Comparison of ENCODE assay signal across 22 cellular contexts in the genomic region with DNA sequence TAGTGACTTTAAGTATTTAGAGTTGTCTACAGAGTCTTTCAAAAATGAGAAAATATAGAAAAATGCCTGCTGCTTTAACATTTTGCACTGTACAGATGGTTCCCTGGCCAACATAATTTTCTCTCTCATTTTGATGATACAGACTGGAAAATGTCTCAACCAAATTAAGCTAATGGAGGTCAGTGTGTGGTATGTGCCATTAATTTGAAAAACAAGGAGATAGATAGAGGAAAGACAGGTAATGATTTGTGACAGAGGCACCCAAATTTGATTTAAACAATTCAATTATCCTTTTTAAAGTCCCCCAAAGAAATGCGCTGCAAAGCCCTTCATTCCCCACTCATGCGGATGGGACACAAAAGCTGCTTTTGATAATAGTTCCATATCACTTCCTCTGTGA.
DNase-seq lines count a peak whose midpoint lies in the region; ATAC-seq, FAIRE-seq and TF ChIP-seq lines count a peak whose summit lies in the region.
"Had no signal": no experiment of that assay in that cellular context is flagged by ENCODE, and none has a peak within 500 bp of the region (broad histone marks: within the 10 kb centered on the region; RNA-seq: fewer than 3 reads in every experiment).

No MANE protein-coding gene starts in this region.

- H3K36me3 ChIP-seq in BE2C: no peaks in the 10 kb centered on the region
- no peaks in the 10 kb centered on the region for H3K36me3 ChIP-seq in SK-N-SH (replicated peaks in 1 of 2; ENCODE audit: control insufficient read depth in 1 of 2, insufficient read depth in 2 of 2, low read length in 1 of 2)
- H3K36me3 ChIP-seq in H1 (ENCODE audit: control insufficient read depth in 2 of 4, insufficient read depth in 4 of 4, low read length in 3 of 4): no peaks in the 10 kb centered on the region; a peak in 1 of 8 replicates
- no peaks in the 10 kb centered on the region for H3K36me3 ChIP-seq in small intestine (ENCODE audit: control insufficient read depth in 2 of 2, insufficient read depth in 2 of 2, low read length in 2 of 2)

- H2BK20ac ChIP-seq in H1 (ENCODE audit: low read length): no peak overlapping the region

- no peaks in the 10 kb centered on the region for H3F3A ChIP-seq in SK-N-SH (replicated peaks; ENCODE audit: insufficient read depth)

- H3K4me1 ChIP-seq in BE2C: peaks cover 24% of the 10 kb centered on the region
- H3K4me1 ChIP-seq in SK-N-SH (ENCODE audit: control insufficient read depth in 1 of 2, insufficient read depth in 2 of 2, low read depth in 1 of 2, low read length in 1 of 2): peaks cover 0 to 14% of the 10 kb centered on the region in 2 experiments; a peak in 2 of 4 replicates
- peaks cover 0 to 3% (median 0%) of the 10 kb centered on the region in 4 experiments; a peak in 1 of 7 replicates for H3K4me1 ChIP-seq in H1 (replicated peaks in 1 of 4; ENCODE audit: control insufficient read depth in 3 of 4, insufficient read depth in 4 of 4, low read length in 3 of 4)
- peaks cover 0 to 4% of the 10 kb centered on the region in 2 donors for H3K4me1 ChIP-seq in small intestine (ENCODE audit: control insufficient read depth in 2 of 2, insufficient read depth in 1 of 2, low read depth in 1 of 2, low read length in 1 of 2)
- H3K4me1 ChIP-seq: A549 had no signal

- H3K4me2 ChIP-seq in SK-N-SH (no peak overlapping the region), H1 (ENCODE audit: insufficient read depth in 1 of 2, low read depth in 2 of 2, low read length in 2 of 2) (no peak overlapping the region)
- H3K4me2 ChIP-seq: A549 had no signal

- H3K27ac ChIP-seq in SK-N-SH (ENCODE audit: low read depth in 2 of 2, low read length in 1 of 2) (peak overlapping the region in 1 of 2 experiments; percentile 92; a peak in 2 of 4 replicates), H1 (ENCODE audit: low read depth, low read length) (no peak overlapping the region), small intestine (ENCODE audit: low read depth in 1 of 2, low read length in 1 of 2) (no peak overlapping the region)
- H3K27ac ChIP-seq: A549 had no signal

- H2BK120ac ChIP-seq in H1 (replicated peaks; ENCODE audit: low read depth, low read length): no peak overlapping the region

- POLR2A ChIA-PET in SK-N-SH (lab: Yijun Ruan, JAX) (no interaction called here), H1 (lab: Charles Lee; ENCODE audit: partially characterized antibody) (no interaction called here)

- H3K4ac ChIP-seq in H1 (replicated peaks; ENCODE audit: insufficient read length, low read depth, low read length): no peak overlapping the region

- H2AK5ac ChIP-seq in H1 (ENCODE audit: low read depth, low read length): no peak overlapping the region

- H3K9me3 ChIP-seq in BE2C (no peaks in the 10 kb centered on the region; the same call in 1 of the 2 replicates), SK-N-SH (no peaks in the 10 kb centered on the region), H1 (ENCODE audit: insufficient read depth in 2 of 2, low read depth in 1 of 2, low read length in 1 of 2) (no peaks in the 10 kb centered on the region), small intestine (ENCODE audit: control insufficient read depth, low read depth) (no peaks in the 10 kb centered on the region)
- H3K9me3 ChIP-seq: A549 had no signal

- no peaks in the 10 kb centered on the region for H4K20me1 ChIP-seq in SK-N-SH (ENCODE audit: insufficient read depth)
- no peaks in the 10 kb centered on the region for H4K20me1 ChIP-seq in H1 (replicated peaks in 1 of 2; ENCODE audit: control insufficient read depth in 1 of 2, insufficient read depth in 2 of 2, low read length in 2 of 2)

- no peaks in the 10 kb centered on the region for H3K9me2 ChIP-seq in SK-N-SH

- H3K4me3 ChIP-seq in BE2C (ENCODE audit: low read depth, low read length) (no peak overlapping the region), SK-N-SH (ENCODE audit: low read depth in 2 of 2, low read length in 1 of 2) (no peak overlapping the region), H1 (ENCODE audit: extremely low read depth in 1 of 4, insufficient read depth in 2 of 4, low read depth in 3 of 4, low read length in 4 of 4) (no peak overlapping the region), small intestine (ENCODE audit: low read depth in 1 of 2, low read length in 2 of 2) (no peak overlapping the region)
- H3K4me3 ChIP-seq: A549 had no signal

- TF ChIP-seq RAD21 in SK-N-SH (IDR thresholded peaks at IDR 0.05; ENCODE audit: low read length) (0 out of 2 replicates have a peak, but pooled peaks have one; percentile 3), H1 (IDR thresholded peaks at IDR 0.05 in 1 of 2, conservative IDR thresholded peaks at IDR 0.05 in 1 of 2; ENCODE audit: low read depth in 2 of 2, low read length in 2 of 2) (no peak)

- no peak for ATAC-seq in left cardiac atrium
- ATAC-seq: A549, HCT116 had no signal

- H4K8ac ChIP-seq in H1 (ENCODE audit: extremely low read depth, insufficient read depth, low read length): no peak overlapping the region

- H2AFZ ChIP-seq in SK-N-SH (ENCODE audit: low read depth): no peak overlapping the region
- H2AFZ ChIP-seq in H1 (ENCODE audit: low read length): no peak overlapping the region

- TF ChIP-seq CTCF in BE2C (IDR thresholded peaks at IDR 0.05; ENCODE audit: low read depth, low read length): no peak
- no peak for TF ChIP-seq CTCF in SK-N-SH (IDR thresholded peaks at IDR 0.05)
- TF ChIP-seq CTCF in H1 (IDR thresholded peaks at IDR 0.05; ENCODE audit: control extremely low read depth in 1 of 3, insufficient read depth in 1 of 3, low read depth in 1 of 3, low read length in 3 of 3): no peak

- no peaks in the 10 kb centered on the region for H3K27me3 ChIP-seq in BE2C
- no peaks in the 10 kb centered on the region for H3K27me3 ChIP-seq in SK-N-SH (ENCODE audit: insufficient read depth)
- H3K27me3 ChIP-seq in H1 (replicated peaks in 1 of 4; ENCODE audit: control insufficient read depth in 3 of 4, extremely low read depth in 1 of 4, insufficient read depth in 3 of 4, low read length in 3 of 4): no peaks in the 10 kb centered on the region
- H3K27me3 ChIP-seq in small intestine (ENCODE audit: control insufficient read depth in 2 of 2, insufficient read depth in 2 of 2, low read length in 2 of 2): no peaks in the 10 kb centered on the region

- H3K79me1 ChIP-seq in H1 (ENCODE audit: low read depth, low read length): no peaks in the 10 kb centered on the region

- TF ChIP-seq POLR2A in GM12892 (IDR thresholded peaks at IDR 0.05; ENCODE audit: low read depth, low read length): no peak
- no peak for TF ChIP-seq POLR2A in H1 (IDR thresholded peaks at IDR 0.05; ENCODE audit: control extremely low read depth in 1 of 2, low read depth in 2 of 2, low read length in 2 of 2)

- DNase-seq in BE2C: peak; percentile 40
- DNase-seq in GM12892 (ENCODE audit: insufficient read length): no peak
- DNase-seq in SK-N-SH: peak; percentile 27
- DNase-seq in H1 (ENCODE audit: low read depth in 1 of 2, low spot score in 2 of 2): no peak
- no peak for DNase-seq in small intestine
- DNase-seq in RKO (ENCODE audit: low spot score): no peak
- DNase-seq in left cardiac atrium: no peak
- DNase-seq: 8988T; ACHN; AML-193; C1 segment of cervical spinal cord; Calu3; CD4-positive, alpha-beta memory T cell; COR-L47; DMS53; DMS79 treated with DMSO at 0.1 percent for 48 hours; GF-D8; GOT3; H7 had no signal

- H3K18ac ChIP-seq in H1 (ENCODE audit: extremely low read depth, low read length): no peak overlapping the region

- CTCF ChIA-PET in SK-N-SH (lab: Yijun Ruan, JAX): no interaction called here
- CTCF ChIA-PET in H1 (lab: Charles Lee; ENCODE audit: partially characterized antibody): no interaction called here

- no peak overlapping the region for H4K91ac ChIP-seq in H1 (replicated peaks; ENCODE audit: insufficient read length, low read length)

- intact Hi-C loops in left cardiac atrium (cut with DNase I): no loop called here

- no peak overlapping the region for H4K5ac ChIP-seq in H1 (ENCODE audit: insufficient read length, low read depth, low read length)

- peak in 1 of 2 experiments; percentile 86; a peak in 2 of 4 replicates for TF ChIP-seq EP300 in SK-N-SH (IDR thresholded peaks at IDR 0.05; ENCODE audit: borderline replicate concordance in 1 of 2, low read depth in 1 of 2, low read length in 1 of 2)
- TF ChIP-seq EP300 in H1 (IDR thresholded peaks at IDR 0.05; ENCODE audit: borderline replicate concordance in 1 of 2, low read depth in 2 of 2, low read length in 2 of 2): no peak

- H2BK5ac ChIP-seq in H1 (ENCODE audit: low read depth, low read length): no peak overlapping the region

- WGBS in SK-N-SH (ENCODE audit: low lambda C conversion rate): 42% methylated on average over 2 of the region's 2 CpGs
- 100% methylated on average over 2 of the region's 2 CpGs; no CpG with 5 or more reads in 1 of the 2 experiments for WGBS in H1 (ENCODE audit: extremely low coverage in 1 of 2, insufficient coverage in 1 of 2, insufficient read length in 1 of 2, insufficient replicate concordance in 2 of 2, low coverage in 1 of 2, low lambda C conversion rate in 2 of 2, missing lambda C conversion rate in 1 of 2), 2 experiments
- 91 to 98% (median 97%) methylated on average over 2 of the region's 2 CpGs for WGBS in small intestine, 3 donors

- no peak overlapping the region for H3K23ac ChIP-seq in H1 (ENCODE audit: insufficient read length)

- no peak overlapping the region for H2BK15ac ChIP-seq in H1 (ENCODE audit: low read length)

- H3K56ac ChIP-seq in H1 (replicated peaks; ENCODE audit: insufficient read length, low read depth, low read length): no peak overlapping the region

- H3K23me2 ChIP-seq in H1 (ENCODE audit: low read depth, low read length): no peaks in the 10 kb centered on the region

- H3K79me2 ChIP-seq in SK-N-SH (ENCODE audit: insufficient read depth) (no peaks in the 10 kb centered on the region), H1 (ENCODE audit: control insufficient read depth in 1 of 2, insufficient read depth in 2 of 2, low read length in 2 of 2) (no peaks in the 10 kb centered on the region; a peak in 1 of 4 replicates)

- H2BK12ac ChIP-seq in H1 (ENCODE audit: low read depth, low read length): no peak overlapping the region

- no peak overlapping the region for H3K14ac ChIP-seq in H1 (ENCODE audit: insufficient read length)

- FAIRE-seq in GM12892 (lab: Jason Lieb, UNC): peak; percentile 62
- FAIRE-seq in H1 (lab: Jason Lieb, UNC): peak; percentile 24
- no peak for FAIRE-seq in small intestine (lab: Jason Lieb, UNC)
- FAIRE-seq: A549, GM18507 had no signal

- H3K9ac ChIP-seq in SK-N-SH (no peak overlapping the region), H1 (replicated peaks in 1 of 4; ENCODE audit: extremely low read depth in 1 of 4, low read depth in 3 of 4, low read length in 3 of 4) (no peak overlapping the region)

TF ChIP-seq in H1, 55 proteins besides CTCF, POLR2A, EP300 and RAD21 (continues in another document):
- TF ChIP-seq CHD1 (IDR thresholded peaks at IDR 0.05; ENCODE audit: low read depth, low read length): no peak
- no peak for TF ChIP-seq RFX5 (IDR thresholded peaks at IDR 0.05; ENCODE audit: borderline replicate concordance, low read depth, low read length)
- TF ChIP-seq KDM5A (IDR thresholded peaks at IDR 0.05; ENCODE audit: low read length): no peak

Comparison
In these comparisons a context has a peak if more than half of its experiments do, and no peak if none do; other contexts are left out.
1. DNase-seq: peak in BE2C (single experiment) and SK-N-SH (single experiment); none in GM12892 (single experiment), H1 (0 of 2), small intestine (single experiment), RKO (single experiment) and left cardiac atrium (single experiment).